In genomic region chr11:114092478-114092877, GRCh38 we compare ENCODE assay signal across 20 cellular contexts. TPM values are rescaled to one million over a fixed set of nuclear protein-coding genes. Genes with fewer than 3 reads are reported as not detected.
DNase-seq lines count a peak whose midpoint lies in the region; ATAC-seq and TF ChIP-seq lines count a peak whose summit lies in the region.
"Had no signal": no experiment of that assay in that cellular context is flagged by ENCODE, and none has a peak within 500 bp of the region (broad histone marks: within the 10 kb centered on the region; RNA-seq: fewer than 3 reads in every experiment).

No MANE protein-coding gene starts in this region.

- POLR2A ChIA-PET in CD4-positive, alpha-beta T cell (lab: Charles Lee): no interaction called here

- no peak for ATAC-seq in heart right ventricle
- ATAC-seq in left lung: no peak
- ATAC-seq in gastrocnemius medialis: no peak
- ATAC-seq in CD4-positive, alpha-beta T cell (ENCODE audit: poor library complexity): no peak
- ATAC-seq in HG02852 (IDR thresholded peaks at IDR 0.05; ENCODE audit: unreplicated experiment): no peak
- no peak for ATAC-seq in GM21360 (IDR thresholded peaks at IDR 0.05; ENCODE audit: unreplicated experiment)
- ATAC-seq: A549; activated T-helper 17 cell treated with anti-CD3 and anti-CD28 coated beads, Interleukin-2, amount 50 U/mL, for 72 hours had no signal

- H3K4me1 Mint-ChIP-seq in CD4-positive, alpha-beta T cell (ENCODE audit: low read depth): peaks cover 4% of the 10 kb centered on the region
- H3K4me1 Mint-ChIP-seq: memory B cell had no signal

- intact Hi-C loops in heart right ventricle (cut with DNase I): no loop called here
- intact Hi-C loops in cardiac septum (cut with DNase I): no loop called here
- intact Hi-C loops in left lung (cut with DNase I): no loop called here
- intact Hi-C loops in gastrocnemius medialis (cut with DNase I; ENCODE audit: low total_unique reads): no loop called here
- intact Hi-C loops in vagina (cut with DNase I): no loop called here
- intact Hi-C loops in CD4-positive, alpha-beta T cell (cut with DNase I, micrococcal nuclease): no loop called here

- DNase-seq in heart right ventricle (no peak), cardiac septum (ENCODE audit: low spot score) (no peak), left lung (no peak), gastrocnemius medialis (no peak), vagina (ENCODE audit: extremely low spot score in 2 of 2) (no peak)
- no peak for DNase-seq in CD4-positive, alpha-beta T cell
- DNase-seq: activated B cell treated with CpG ODN at 0.5 μM for 24 hours; DMS153; NCI-H2029 treated with DMSO at 0.1 percent for 48 hours; NCI-H510A; SIG-M5; stimulated activated CD4-positive, alpha-beta T cell treated with anti-CD3 and anti-CD28 coated beads, Interleukin-2, amount 100 ng/mL, for 48 hours had no signal

- H3K27me3 Mint-ChIP-seq in CD4-positive, alpha-beta T cell: no peaks in the 10 kb centered on the region
- H3K27me3 Mint-ChIP-seq: activated T-helper 17 cell treated with anti-CD3 and anti-CD28 coated beads, Interleukin-2, amount 50 U/mL, for 72 hours had no signal

- H3K4me3 ChIP-seq in heart right ventricle (no peak overlapping the region), left lung (no peak overlapping the region), gastrocnemius medialis (peak overlapping the region in 1 of 4 donors; percentile 35), vagina (no peak overlapping the region)
- H3K4me3 ChIP-seq: A549; BLaER1 treated with 17β-estradiol and CSF1 and Interleukin-3, amounts not matched to agents 10 nM and 100 nM had no signal

- H3K4me1 ChIP-seq in heart right ventricle (peaks cover 53 to 99% (median 88%) of the 10 kb centered on the region in 9 donors), left lung (peaks cover 25 to 76% of the 10 kb centered on the region in 2 donors), gastrocnemius medialis (peaks cover 94 to 98% of the 10 kb centered on the region in 2 donors), vagina (peaks cover 80% of the 10 kb centered on the region)
- H3K4me1 ChIP-seq: A549 had no signal

- no peaks in the 10 kb centered on the region for H3K9me3 ChIP-seq in heart right ventricle
- no peaks in the 10 kb centered on the region for H3K9me3 ChIP-seq in left lung
- H3K9me3 ChIP-seq in gastrocnemius medialis: no peaks in the 10 kb centered on the region
- no peaks in the 10 kb centered on the region for H3K9me3 ChIP-seq in vagina
- no peaks in the 10 kb centered on the region for H3K9me3 ChIP-seq in CD4-positive, alpha-beta T cell (ENCODE audit: control insufficient read depth, low read length)
- H3K9me3 ChIP-seq: A549, neutrophil had no signal

- H3K27ac ChIP-seq in heart right ventricle (peak overlapping the region in 7 of 10 donors; percentile 7 to 96 (median 59)), left lung (peak overlapping the region; percentile 26 to 38), gastrocnemius medialis (peak overlapping the region; percentile 94 to 99 (median 96)), vagina (peak overlapping the region; percentile 22)
- no peak overlapping the region for H3K27ac ChIP-seq in CD4-positive, alpha-beta T cell (ENCODE audit: low read depth, low read length)
- H3K27ac ChIP-seq: A549; BLaER1 treated with 17β-estradiol and CSF1 and Interleukin-3, amounts not matched to agents 10 nM and 100 nM had no signal

- H3K27me3 ChIP-seq in heart right ventricle (no peaks in the 10 kb centered on the region), left lung (no peaks in the 10 kb centered on the region), gastrocnemius medialis (no peaks in the 10 kb centered on the region), vagina (no peaks in the 10 kb centered on the region)
- H3K27me3 ChIP-seq in CD4-positive, alpha-beta T cell (ENCODE audit: control insufficient read depth, insufficient read depth, low read length): no peaks in the 10 kb centered on the region
- H3K27me3 ChIP-seq: neutrophil had no signal

- TF ChIP-seq CTCF in heart right ventricle (IDR thresholded peaks at IDR 0.05) (no peak), left lung (IDR thresholded peaks at IDR 0.05) (no peak), gastrocnemius medialis (IDR thresholded peaks at IDR 0.05 in 4 of 5, conservative IDR thresholded peaks at IDR 0.05 in 1 of 5) (no peak), vagina (IDR thresholded peaks at IDR 0.05) (no peak)
- no peak for TF ChIP-seq CTCF in CD4-positive, alpha-beta T cell (IDR thresholded peaks at IDR 0.05)

- TF ChIP-seq POLR2A in gastrocnemius medialis (IDR thresholded peaks at IDR 0.05): no peak
- no peak for TF ChIP-seq POLR2A in vagina (IDR thresholded peaks at IDR 0.05)

- no peak overlapping the region for H3K27ac Mint-ChIP-seq in CD4-positive, alpha-beta T cell
- H3K27ac Mint-ChIP-seq: activated B cell treated with CpG ODN at 0.5 μM for 24 hours; activated T-helper 17 cell treated with anti-CD3 and anti-CD28 coated beads, Interleukin-2, amount 50 U/mL, for 72 hours; memory B cell; T-helper 1 cell treated with Interleukin-12 subunit alpha and Interleukin-12 subunit beta and Interleukin-4 antibody, amounts not matched to agents 30 μg/mL and 1 μg/mL, for 36 hours had no signal

- no peaks in the 10 kb centered on the region for H3K9me3 Mint-ChIP-seq in CD4-positive, alpha-beta T cell
- H3K9me3 Mint-ChIP-seq: activated B cell treated with CpG ODN at 0.5 μM for 24 hours; activated T-helper 17 cell treated with anti-CD3 and anti-CD28 coated beads, Interleukin-2, amount 50 U/mL, for 72 hours; memory B cell; T-helper 1 cell treated with Interleukin-12 subunit alpha and Interleukin-12 subunit beta and Interleukin-4 antibody, amounts not matched to agents 30 μg/mL and 1 μg/mL, for 36 hours had no signal

- in situ Hi-C loops in gastrocnemius medialis (cut with MboI; ENCODE audit: low sequenced_read_pairs in 4 of 4): no loop called here

- 95 to 100% methylated on average over 3 of the region's 3 CpGs for WGBS in heart right ventricle, 2 donors

- H3K36me3 ChIP-seq in heart right ventricle (peaks cover 0 to 7% (median 0%) of the 10 kb centered on the region in 9 donors), left lung (peaks cover 0 to 4% of the 10 kb centered on the region in 2 donors), gastrocnemius medialis (peaks cover 0 to 4% of the 10 kb centered on the region in 2 donors), vagina (peaks cover 0 to 41% of the 10 kb centered on the region in 2 donors)
- H3K36me3 ChIP-seq: BLaER1 treated with 17β-estradiol and CSF1 and Interleukin-3, amounts not matched to agents 10 nM and 100 nM; neutrophil had no signal

- no peak overlapping the region for H3K4me3 Mint-ChIP-seq in CD4-positive, alpha-beta T cell
- H3K4me3 Mint-ChIP-seq: activated B cell treated with CpG ODN at 0.5 μM for 24 hours; activated T-helper 17 cell treated with anti-CD3 and anti-CD28 coated beads, Interleukin-2, amount 50 U/mL, for 72 hours; memory B cell; T-helper 1 cell treated with Interleukin-12 subunit alpha and Interleukin-12 subunit beta and Interleukin-4 antibody, amounts not matched to agents 30 μg/mL and 1 μg/mL, for 36 hours had no signal

- CTCF ChIA-PET in CD4-positive, alpha-beta T cell (lab: Charles Lee): no interaction called here

- H3K36me3 Mint-ChIP-seq in CD4-positive, alpha-beta T cell (ENCODE audit: low read depth): no peaks in the 10 kb centered on the region
- H3K36me3 Mint-ChIP-seq: memory B cell had no signal

RNA-seq across cellular contexts. Expression of gene ZBTB16, which starts 33.0 kb away (rescaled TPM):
- total RNA-seq in heart right ventricle (100 to 1,000 TPM in 1 of 10 donors, 10 to 100 TPM in 9; 18.3 to 108 (median 72.9) TPM), cardiac septum (25.4 TPM), left lung (10 to 100 TPM; 52.5 to 55.6 TPM), gastrocnemius medialis (100 to 1,000 TPM; 156 to 250 (median 196) TPM), vagina (243 TPM)
- polyA plus RNA-seq in heart right ventricle: 10 to 100 TPM; 21.1 to 39.6 TPM
- 10 to 100 TPM; 19.1 to 20.6 TPM for total RNA-seq in CD4-positive, alpha-beta T cell
- polyA plus RNA-seq: A549 had no signal
